In the genomic region with DNA sequence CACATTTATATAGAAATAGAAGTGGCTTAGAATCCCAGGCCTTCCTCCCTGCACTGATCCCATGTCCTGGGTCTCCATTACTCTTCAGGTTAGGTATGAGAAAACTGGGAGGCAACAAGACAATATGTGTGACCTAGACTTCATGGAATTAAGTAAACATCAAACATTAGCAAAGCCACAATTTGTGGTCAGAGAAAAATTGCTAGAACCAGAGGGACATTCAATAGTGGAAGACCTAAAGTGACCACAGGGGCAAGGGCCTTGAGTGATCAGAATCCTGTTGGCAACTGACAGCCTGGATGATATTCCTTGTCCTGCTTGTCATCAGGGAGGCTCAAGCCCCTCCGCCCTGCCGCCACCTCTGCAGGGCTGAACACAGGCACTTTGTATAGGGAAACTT, we compare ENCODE assay signal across 18 cellular contexts.
"Had no signal": no experiment of that assay in that cellular context is flagged by ENCODE, and none has a peak within 500 bp of the region (broad histone marks: within the 10 kb centered on the region; RNA-seq: fewer than 3 reads in every experiment).

No MANE protein-coding gene starts in this region.

- H3K4me3 Mint-ChIP-seq: naive B cell; T-helper 1 cell treated with Interleukin-12 subunit alpha and Interleukin-12 subunit beta and Interleukin-4 antibody, amounts not matched to agents 30 μg/mL and 1 μg/mL, for 36 hours had no signal

- DNase-seq: activated CD4-positive, alpha-beta T cell treated with anti-CD3 and anti-CD28 coated beads, Interleukin-2, amount 50 U/mL, for 4 hours; activated gamma-delta T cell treated with Interleukin-2 at 50 U/mL for 16 hours; adrenal gland; foreskin keratinocyte; glutamatergic neuron; hypothalamus; naive B cell; ovary; psoas muscle; spleen; stimulated activated CD8-positive, alpha-beta memory T cell treated with anti-CD3 and anti-CD28 coated beads, Interleukin-4, amount 100 ng/mL, for 48 hours; stimulated activated naive CD4-positive, alpha-beta T cell; substantia nigra had no signal

- ATAC-seq: activated naive CD4-positive, alpha-beta T cell treated with anti-CD3 and anti-CD28 coated beads, Interleukin-2, amount 50 U/mL, for 72 hours; foreskin keratinocyte; psoas muscle; sciatic nerve had no signal

- H3K27ac Mint-ChIP-seq: naive B cell; T-helper 1 cell treated with Interleukin-12 subunit alpha and Interleukin-12 subunit beta and Interleukin-4 antibody, amounts not matched to agents 30 μg/mL and 1 μg/mL, for 36 hours had no signal

- H3K36me3 Mint-ChIP-seq: activated naive CD4-positive, alpha-beta T cell treated with anti-CD3 and anti-CD28 coated beads, Interleukin-2, amount 50 U/mL, for 72 hours; naive B cell had no signal

- H3K9me3 Mint-ChIP-seq: activated naive CD4-positive, alpha-beta T cell treated with anti-CD3 and anti-CD28 coated beads, Interleukin-2, amount 50 U/mL, for 72 hours; T-helper 1 cell treated with Interleukin-12 subunit alpha and Interleukin-12 subunit beta and Interleukin-4 antibody, amounts not matched to agents 30 μg/mL and 1 μg/mL, for 36 hours had no signal

- H3K4me3 ChIP-seq: adrenal gland, cardiac muscle cell, ovary, psoas muscle, spleen, tibial nerve had no signal
